In the genomic region with DNA sequence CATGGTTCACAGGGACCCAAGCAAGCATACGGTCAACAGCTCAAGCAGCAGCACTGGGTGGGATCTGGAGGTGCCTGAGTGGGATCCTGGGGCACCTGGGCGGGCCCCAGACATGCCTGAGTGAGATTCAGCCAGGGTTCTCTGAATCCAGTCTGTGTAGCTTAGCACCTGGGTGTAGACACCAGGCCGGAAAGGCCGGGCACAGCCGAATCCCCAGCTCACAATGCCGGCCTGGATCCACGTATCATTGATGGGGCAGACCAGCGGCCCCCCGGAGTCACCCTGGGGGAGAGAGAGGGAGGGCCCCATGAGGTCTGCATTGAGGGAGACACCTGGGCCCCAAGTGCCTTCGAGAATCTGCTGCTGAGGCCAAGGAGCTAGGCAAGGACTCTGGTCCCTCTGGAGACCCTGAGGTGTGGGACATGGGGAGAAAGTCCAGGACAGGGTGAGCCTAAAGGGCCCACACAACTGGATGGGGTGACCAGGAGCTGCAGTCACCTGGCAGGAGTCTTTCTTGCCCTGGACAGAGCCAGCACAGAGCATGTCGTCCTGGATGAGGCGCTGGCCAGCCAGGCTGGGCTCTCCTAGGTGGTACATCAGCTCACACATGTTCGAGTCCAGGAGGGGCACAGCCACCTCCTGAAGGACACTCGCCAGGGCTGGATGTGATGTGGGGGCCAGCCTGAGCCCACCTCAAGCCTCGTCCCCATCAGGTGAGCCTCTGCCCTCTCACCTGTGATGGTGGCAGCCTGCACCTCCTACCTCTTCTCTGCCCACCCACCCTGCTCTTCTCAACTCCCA, we compare ENCODE assay signal across 24 cellular contexts. TPM values are rescaled to one million over a fixed set of nuclear protein-coding genes. Genes with fewer than 3 reads are reported as not detected.
DNase-seq lines count a peak whose midpoint lies in the region; ATAC-seq and TF ChIP-seq lines count a peak whose summit lies in the region.
"Had no signal": no experiment of that assay in that cellular context is flagged by ENCODE, and none has a peak within 500 bp of the region (broad histone marks: within the 10 kb centered on the region; RNA-seq: fewer than 3 reads in every experiment).

No MANE protein-coding gene starts in this region.

- H3K27me3 Mint-ChIP-seq in T-helper 2 cell treated with Interferon-gamma antibody and Interleukin-4, amounts not matched to agents 5 μg/mL and 100 μg/mL, for 36 hours (ENCODE audit: low read depth), result no peaks in the 10 kb centered on the region
- peaks cover 4 to 13% (median 11%) of the 10 kb centered on the region in 3 donors for H3K27me3 Mint-ChIP-seq in immature natural killer cell (ENCODE audit: low read depth in 3 of 3)
- H3K27me3 Mint-ChIP-seq in endothelial cell (ENCODE audit: unreplicated experiment), result peaks cover 11% of the 10 kb centered on the region

- TF ChIP-seq CTCF in IMR-90 (conservative IDR thresholded peaks at IDR 0.05; ENCODE audit: low read depth, low read length), result no peak
- TF ChIP-seq CTCF in sigmoid colon (IDR thresholded peaks at IDR 0.05), result no peak
- TF ChIP-seq CTCF in GM10266 (IDR thresholded peaks at IDR 0.05; ENCODE audit: control insufficient read depth, insufficient read depth, low read depth, missing control alignments), result no peak
- TF ChIP-seq CTCF in endothelial cell (IDR thresholded peaks at IDR 0.05; ENCODE audit: unreplicated experiment), result no peak

- H3K36me3 ChIP-seq in IMR-90 (ENCODE audit: control insufficient read depth, insufficient read depth, low read length) (no peaks in the 10 kb centered on the region), sigmoid colon (no peaks in the 10 kb centered on the region)
- H3K36me3 ChIP-seq: thoracic aorta had no signal

- dilution Hi-C loops in IMR-90 (cut with HindIII; ENCODE audit: low sequenced_read_pairs, unreplicated experiment), result no loop called here

- no peak for TF ChIP-seq POLR2A in IMR-90 (IDR thresholded peaks at IDR 0.05; ENCODE audit: low read depth, low read length)
- no peak for TF ChIP-seq POLR2A in sigmoid colon (IDR thresholded peaks at IDR 0.05)

- H3K27me3 ChIP-seq in IMR-90 (ENCODE audit: control insufficient read depth, insufficient read depth, low read length) (no peaks in the 10 kb centered on the region; the same call in 1 of the 2 replicates), sigmoid colon (peaks cover 0 to 52% (median 16%) of the 10 kb centered on the region in 3 donors)

- peaks cover 10% of the 10 kb centered on the region for H3K4me1 Mint-ChIP-seq in T-helper 2 cell treated with Interferon-gamma antibody and Interleukin-4, amounts not matched to agents 5 μg/mL and 100 μg/mL, for 36 hours (ENCODE audit: low read depth)
- peaks cover 75 to 76% of the 10 kb centered on the region in 2 donors for H3K4me1 Mint-ChIP-seq in immature natural killer cell
- H3K4me1 Mint-ChIP-seq in endothelial cell (ENCODE audit: unreplicated experiment), result peaks cover 10% of the 10 kb centered on the region
- H3K4me1 Mint-ChIP-seq: nephron had no signal

- peaks cover 7% of the 10 kb centered on the region; the same call in 1 of the 2 replicates for H4K20me1 ChIP-seq in IMR-90 (ENCODE audit: insufficient read depth, low read length)

- H4K5ac ChIP-seq in IMR-90 (ENCODE audit: low read depth, low read length), result no peak overlapping the region

- H3K4me3 Mint-ChIP-seq in T-helper 2 cell treated with Interferon-gamma antibody and Interleukin-4, amounts not matched to agents 5 μg/mL and 100 μg/mL, for 36 hours, result no peak overlapping the region
- peak overlapping the region; percentile 40 to 73 (median 58) for H3K4me3 Mint-ChIP-seq in immature natural killer cell
- H3K4me3 Mint-ChIP-seq in endothelial cell (ENCODE audit: unreplicated experiment), result no peak overlapping the region
- H3K4me3 Mint-ChIP-seq: H9, mesothelial cell of epicardium, nephron had no signal

- peak overlapping the region; percentile 59 for H2AK5ac ChIP-seq in IMR-90 (ENCODE audit: low read depth, low read length)

- H3K23ac ChIP-seq in IMR-90 (ENCODE audit: low read depth, low read length), result no peak overlapping the region

- in situ Hi-C loops in IMR-90 (cut with MboI; ENCODE audit: low sequenced_read_pairs), result loop anchor here (10.0 kb wide), 1 partner anchor 75 kb away; the partner anchor contains the start of gene FLYWCH1

- no peak for TF ChIP-seq RAD21 in IMR-90 (IDR thresholded peaks at IDR 0.05; ENCODE audit: low read length)

- POLR2A ChIA-PET in IMR-90 (lab: Charles Lee; ENCODE audit: unreplicated experiment), result interaction anchor here (1.8 kb wide), 1 partner anchor 28 kb away, joined by 6 read pairs; no protein-coding TSS in a partner anchor

- no TSS peak for BruUV-seq in IMR-90 (replicated peaks; lab: Mats Ljungman, UMichigan)

- 80% methylated on average over 4 of the region's 15 CpGs; no CpG with 5 or more reads in 1 of the 2 experiments for WGBS in IMR-90 (ENCODE audit: extremely low coverage in 2 of 2, insufficient read length in 1 of 2), 2 experiments
- 83 to 86% methylated on average over 15 of the region's 15 CpGs for WGBS in sigmoid colon, 2 donors

- no peaks in the 10 kb centered on the region for H3K79me1 ChIP-seq in IMR-90 (ENCODE audit: low read depth in 1 of 2, low read length in 2 of 2)

- H3K56ac ChIP-seq in IMR-90 (ENCODE audit: extremely low read depth, insufficient read depth, low read length), result no peak overlapping the region

- peak overlapping the region; percentile 26; the same call in 1 of the 2 replicates for H3K4ac ChIP-seq in IMR-90 (ENCODE audit: low read depth, low read length)

- peak overlapping the region; percentile 88; the same call in 1 of the 3 replicates for H2BK15ac ChIP-seq in IMR-90 (ENCODE audit: low read depth, low read length)

- H3K9me3 ChIP-seq in IMR-90 (ENCODE audit: control insufficient read depth, insufficient read depth, low read length), result no peaks in the 10 kb centered on the region
- H3K9me3 ChIP-seq in sigmoid colon, result no peaks in the 10 kb centered on the region
- H3K9me3 ChIP-seq: thoracic aorta had no signal

- peak overlapping the region in 1 of 2 experiments; percentile 45; a peak in 1 of 4 replicates for H4K8ac ChIP-seq in IMR-90 (ENCODE audit: low read depth in 2 of 2, low read length in 2 of 2)

- ATAC-seq in IMR-90 (ENCODE audit: low read depth), result no peak

- no peak for TF ChIP-seq EP300 in sigmoid colon (IDR thresholded peaks at IDR 0.05)

- peaks cover 10% of the 10 kb centered on the region for H3K9me1 ChIP-seq in IMR-90 (ENCODE audit: insufficient read depth, low read length)

- no peak overlapping the region for H3K4me2 ChIP-seq in IMR-90 (ENCODE audit: low read depth, low read length)

- no peak overlapping the region for H3K9ac ChIP-seq in IMR-90 (ENCODE audit: low read depth, low read length)
- H3K9ac ChIP-seq: parathyroid adenoma had no signal

- peak overlapping the region; percentile 24 for H3K27ac Mint-ChIP-seq in T-helper 2 cell treated with Interferon-gamma antibody and Interleukin-4, amounts not matched to agents 5 μg/mL and 100 μg/mL, for 36 hours
- H3K27ac Mint-ChIP-seq in immature natural killer cell (peak overlapping the region; percentile 65 to 91 (median 86)), endothelial cell (ENCODE audit: unreplicated experiment) (no peak overlapping the region)
- H3K27ac Mint-ChIP-seq: activated T-helper 2 cell treated with anti-CD3 and anti-CD28 coated beads, Interferon-gamma antibody, Interleukin-2, Interleukin-4, amounts not matched to agents 10 μg/mL and 5 μg/mL and 100 μg/mL, durations not matched to agents 14 hours and 24 hours and 36 hours; H9; mesothelial cell of epicardium; nephron had no signal

- CTCF ChIA-PET in IMR-90 (lab: Yijun Ruan, JAX), result interaction anchor here (0.6 to 2.6 kb wide), 12 partner anchors 7 to 107 kb away, joined by 3 to 54 read pairs (median 5); partner anchors contain the start of genes FLYWCH1 and FLYWCH2

- H2BK20ac ChIP-seq in IMR-90 (ENCODE audit: low read depth, low read length), result no peak overlapping the region; the same call in 1 of the 2 replicates

- intact Hi-C loops in IMR-90 (cut with micrococcal nuclease), result loop anchor here (1.0 to 5.0 kb wide), 3 partner anchors 28 to 79 kb away; no protein-coding TSS in a partner anchor
- intact Hi-C loops in sigmoid colon (cut with DNase I), result no loop called here

- H3K36me3 Mint-ChIP-seq in T-helper 2 cell treated with Interferon-gamma antibody and Interleukin-4, amounts not matched to agents 5 μg/mL and 100 μg/mL, for 36 hours (ENCODE audit: low read depth), result no peaks in the 10 kb centered on the region
- H3K36me3 Mint-ChIP-seq in immature natural killer cell, result peaks cover 0 to 5% (median 0%) of the 10 kb centered on the region in 3 donors
- peaks cover 10% of the 10 kb centered on the region for H3K36me3 Mint-ChIP-seq in endothelial cell (ENCODE audit: low read depth, unreplicated experiment)
- H3K36me3 Mint-ChIP-seq: mesothelial cell of epicardium had no signal

- H3K18ac ChIP-seq in IMR-90 (ENCODE audit: low read depth, low read length), result no peak overlapping the region

- H2AK9ac ChIP-seq in IMR-90 (replicated peaks; ENCODE audit: low read depth, low read length, poor library complexity), result peak overlapping the region; percentile 94

- H2BK5ac ChIP-seq in IMR-90 (ENCODE audit: low read depth, low read length, poor library complexity, severe bottlenecking), result no peak overlapping the region

- H3K4me1 ChIP-seq in IMR-90 (ENCODE audit: control insufficient read depth, insufficient read depth, low read length) (peaks cover 10% of the 10 kb centered on the region), sigmoid colon (peaks cover 0 to 9% (median 3%) of the 10 kb centered on the region in 4 donors)

- H3K14ac ChIP-seq in IMR-90 (replicated peaks; ENCODE audit: low read depth, low read length), result no peak overlapping the region

- no peak overlapping the region for H3K4me3 ChIP-seq in IMR-90 (ENCODE audit: insufficient read depth, low read depth, low read length)
- H3K4me3 ChIP-seq in sigmoid colon, result no peak overlapping the region
- H3K4me3 ChIP-seq: thoracic aorta had no signal

- no peaks in the 10 kb centered on the region for H3K9me3 Mint-ChIP-seq in T-helper 2 cell treated with Interferon-gamma antibody and Interleukin-4, amounts not matched to agents 5 μg/mL and 100 μg/mL, for 36 hours
- peaks cover 0 to 3% (median 0%) of the 10 kb centered on the region in 6 donors for H3K9me3 Mint-ChIP-seq in immature natural killer cell
- H3K9me3 Mint-ChIP-seq in endothelial cell (ENCODE audit: unreplicated experiment), result no peaks in the 10 kb centered on the region
- H3K9me3 Mint-ChIP-seq: mesothelial cell of epicardium, nephron had no signal

- no peak overlapping the region for H4K91ac ChIP-seq in IMR-90 (ENCODE audit: insufficient read depth, low read depth, low read length)

- DNase-seq in T-helper 2 cell treated with Interferon-gamma antibody and Interleukin-4, amounts not matched to agents 5 μg/mL and 100 μg/mL, for 36 hours (ENCODE audit: low spot score), result no peak
- DNase-seq in T-helper 2 cell (no peak), IMR-90 (no peak), immature natural killer cell (no peak), sigmoid colon (peak; percentile 50), SHP77 treated with DMSO at 0.1 percent for 48 hours (lab: John Stamatoyannopoulos, UW) (no peak), GM10266 (ENCODE audit: extremely low spot score) (no peak), endothelial cell (ENCODE audit: low spot score) (no peak)
- DNase-seq: activated CD4-positive, alpha-beta T cell treated with anti-CD3 and anti-CD28 coated beads for 4 hours; cerebellar nuclear complex; Karpas-422; NCI-H2171; NCI-H524 treated with DMSO at 0.1 percent for 48 hours had no signal

- H3K27ac ChIP-seq in IMR-90 (ENCODE audit: insufficient read depth, low read length) (no peak overlapping the region), sigmoid colon (no peak overlapping the region)
- H3K27ac ChIP-seq: 22Rv1, epithelial cell of prostate, parathyroid adenoma, thoracic aorta had no signal

- no peak overlapping the region; the same call in 1 of the 2 replicates for H2BK120ac ChIP-seq in IMR-90 (ENCODE audit: low read depth, low read length)

- peak overlapping the region; percentile 23 for H2AFZ ChIP-seq in IMR-90 (replicated peaks; ENCODE audit: low read length, poor library complexity)

RNA-seq across cellular contexts. Expression of gene ZG16B, which starts 9.7 kb away (rescaled TPM):
- total RNA-seq in IMR-90 (2012; rRNA removed) (0.28 and 0.54 TPM in 2 replicates), sigmoid colon (not detected), endothelial cell (ENCODE audit: unreplicated experiment) (1.3 TPM)
- polyA plus RNA-seq in IMR-90 (2012; rRNA removed) (0.46 and 0.65 TPM in 2 replicates), immature natural killer cell (1 to 10 TPM; 1.2 to 3.9 (median 1.5) TPM), sigmoid colon (100 to 1,000 TPM in 1 of 3 donors, 10 to 100 TPM in 2; 15.6 to 147 (median 55.0) TPM)
- 0.34 and 0.63 TPM in 2 replicates for polyA plus RNA-seq in IMR-90 (2012; cell fraction: cytosol; rRNA removed)
- polyA plus RNA-seq in IMR-90 (2012; cell fraction: nucleus; rRNA removed; ENCODE audit: low replicate concordance), result 0.33 and 0.70 TPM in 2 replicates
- total RNA-seq: H9, thoracic aorta had no signal
- polyA plus RNA-seq: right cardiac atrium had no signal

RNA-seq across cellular contexts. Expression of gene PRSS22, which starts 18.1 kb away (rescaled TPM):
- total RNA-seq in IMR-90 (2012; rRNA removed), result not detected in 2 replicates
- polyA plus RNA-seq in IMR-90 (2012; rRNA removed), result not detected in 2 replicates
- 0.03 and 0.42 TPM in 2 replicates for polyA plus RNA-seq in IMR-90 (2012; cell fraction: cytosol; rRNA removed)
- 0.63 and 1.1 TPM in 2 replicates for polyA plus RNA-seq in IMR-90 (2012; cell fraction: nucleus; rRNA removed; ENCODE audit: low replicate concordance)
- under 1 TPM in 2 of 3 donors, not detected in 1; 0.23 to 0.40 TPM for polyA plus RNA-seq in immature natural killer cell
- not detected for total RNA-seq in sigmoid colon
- polyA plus RNA-seq in sigmoid colon, result 10 to 100 TPM in 1 of 3 donors, not detected in 2; 20.8 TPM
- total RNA-seq in endothelial cell (ENCODE audit: unreplicated experiment), result 0.59 TPM
- total RNA-seq: activated T-helper 2 cell treated with anti-CD3 and anti-CD28 coated beads, Interferon-gamma antibody, Interleukin-2, Interleukin-4, amounts not matched to agents 10 μg/mL and 5 μg/mL and 100 μg/mL, durations not matched to agents 14 hours and 24 hours and 36 hours; right cardiac atrium; T-helper 1 cell treated with Interleukin-12 subunit alpha and Interleukin-12 subunit beta and Interleukin-4 antibody, amounts not matched to agents 30 ng/mL and 1 ng/mL, for 36 hours; thoracic aorta had no signal
- polyA plus RNA-seq: right cardiac atrium had no signal

RNA-seq across cellular contexts. Expression of gene PRSS21, which starts 22.8 kb away (rescaled TPM):
- total RNA-seq in IMR-90 (2012; rRNA removed) (not detected in 2 replicates), sigmoid colon (not detected), endothelial cell (ENCODE audit: unreplicated experiment) (not detected)
- polyA plus RNA-seq in IMR-90 (2012; rRNA removed) (0.21 and 0.47 TPM in 2 replicates), immature natural killer cell (10 to 100 TPM in 1 of 3 donors, 1 to 10 TPM in 2; 3.1 to 11.0 (median 6.8) TPM), sigmoid colon (under 1 TPM in 1 of 3 donors, not detected in 2; 0.58 TPM)
- 0.26 and 0.41 TPM in 2 replicates for polyA plus RNA-seq in IMR-90 (2012; cell fraction: cytosol; rRNA removed)
- polyA plus RNA-seq in IMR-90 (2012; cell fraction: nucleus; rRNA removed; ENCODE audit: low replicate concordance), result 0.57 and 0.59 TPM in 2 replicates
- total RNA-seq: H9, mesothelial cell of epicardium, right cardiac atrium had no signal
- polyA plus RNA-seq: right cardiac atrium had no signal

RNA-seq across cellular contexts. Expression of gene PRSS41, which starts 41.6 kb away (rescaled TPM):
- total RNA-seq in IMR-90 (2012; rRNA removed) (not detected in 2 replicates), sigmoid colon (not detected), endothelial cell (ENCODE audit: unreplicated experiment) (not detected)
- polyA plus RNA-seq in IMR-90 (2012; rRNA removed) (not detected in 2 replicates), immature natural killer cell (not detected), sigmoid colon (not detected)
- not detected in 2 replicates for polyA plus RNA-seq in IMR-90 (2012; cell fraction: cytosol; rRNA removed)
- not detected in 2 replicates for polyA plus RNA-seq in IMR-90 (2012; cell fraction: nucleus; rRNA removed; ENCODE audit: low replicate concordance)
- total RNA-seq: activated naive CD4-positive, alpha-beta T cell treated with anti-CD3 and anti-CD28 coated beads, Interleukin-2, amount 50 U/mL, for 72 hours; activated T-helper 2 cell treated with anti-CD3 and anti-CD28 coated beads, Interferon-gamma antibody, Interleukin-2, Interleukin-4, amounts not matched to agents 10 μg/mL and 5 μg/mL and 100 μg/mL, durations not matched to agents 14 hours and 24 hours and 36 hours; H9; mesothelial cell of epicardium; right cardiac atrium; T-helper 1 cell treated with Interleukin-12 subunit alpha and Interleukin-12 subunit beta and Interleukin-4 antibody, amounts not matched to agents 30 ng/mL and 1 ng/mL, for 36 hours; thoracic aorta had no signal
- polyA plus RNA-seq: right cardiac atrium had no signal

RNA-seq across cellular contexts. Expression of gene FLYWCH2, which starts 43.2 kb away (rescaled TPM):
- total RNA-seq in IMR-90 (2012; rRNA removed) (42.3 and 48.9 TPM in 2 replicates), sigmoid colon (10 to 100 TPM; 33.6 to 64.2 (median 55.8) TPM), endothelial cell (ENCODE audit: unreplicated experiment) (24.9 TPM)
- polyA plus RNA-seq in IMR-90 (2012; rRNA removed) (66.3 and 77.2 TPM in 2 replicates), immature natural killer cell (10 to 100 TPM; 15.9 to 24.5 (median 18.3) TPM), sigmoid colon (10 to 100 TPM; 27.5 to 43.2 (median 30.7) TPM)
- 131 and 168 TPM in 2 replicates for polyA plus RNA-seq in IMR-90 (2012; cell fraction: cytosol; rRNA removed)
- 22.4 and 65.5 TPM in 2 replicates for polyA plus RNA-seq in IMR-90 (2012; cell fraction: nucleus; rRNA removed; ENCODE audit: low replicate concordance)

Comparison
In these comparisons a context has a peak if more than half of its experiments do, and no peak if none do; other contexts are left out.
1. H3K4me3 Mint-ChIP-seq: peak in immature natural killer cell (5 of 5); none in T-helper 2 cell treated with Interferon-gamma antibody and Interleukin-4, amounts not matched to agents 5 μg/mL and 100 μg/mL, for 36 hours (single experiment) and endothelial cell (single experiment).